In the genomic region with DNA sequence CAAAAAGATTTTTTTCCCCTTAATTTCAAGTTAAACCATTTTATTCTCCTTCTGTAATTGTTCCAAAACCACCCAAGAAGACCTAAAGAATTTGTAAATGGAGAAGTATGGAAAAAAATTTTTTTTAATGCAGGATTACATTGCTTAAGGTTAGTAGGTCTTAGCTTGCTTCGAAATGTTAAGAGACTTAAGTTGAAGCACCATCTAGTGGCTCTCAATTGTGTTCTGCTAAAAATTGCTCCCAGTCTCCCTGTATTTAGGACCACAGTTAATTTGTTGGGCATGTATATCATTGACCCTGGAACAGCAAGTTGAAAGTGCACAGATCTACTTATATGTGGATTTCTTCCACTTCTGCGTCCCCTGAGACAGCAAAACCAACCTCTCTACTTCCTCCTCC, we compare ENCODE assay signal across 8 cellular contexts.
DNase-seq lines count a peak whose midpoint lies in the region; ATAC-seq and TF ChIP-seq lines count a peak whose summit lies in the region.

No MANE protein-coding gene starts in this region.

- H3K4me3 Mint-ChIP-seq in nephron progenitor cell = no peak overlapping the region

- no peak for ATAC-seq in HG02678 (IDR thresholded peaks at IDR 0.05; ENCODE audit: unreplicated experiment)

- no peak overlapping the region for H3K4me3 ChIP-seq in LNCaP clone FGC (ENCODE audit: low read depth, low read length)
- no peak overlapping the region for H3K4me3 ChIP-seq in cardiac fibroblast (replicated peaks in 1 of 2; ENCODE audit: low read depth in 2 of 2, low read length in 2 of 2)

- H3K27me3 Mint-ChIP-seq in nephron progenitor cell (ENCODE audit: low read depth, poor library complexity) = no peaks in the 10 kb centered on the region

- H3K4me1 Mint-ChIP-seq in nephron progenitor cell = peaks cover 24% of the 10 kb centered on the region

- intact Hi-C loops in posterior cingulate gyrus (cut with DNase I) = no loop called here

- H3K27ac Mint-ChIP-seq in nephron progenitor cell = no peak overlapping the region

- peaks cover 7% of the 10 kb centered on the region for H3K9me3 Mint-ChIP-seq in nephron progenitor cell

- DNase-seq in DMS 273 (lab: John Stamatoyannopoulos, UW; ENCODE audit: unreplicated experiment) (peak; percentile 56), LNCaP clone FGC (ENCODE audit: low read depth) (no peak), cardiac fibroblast (ENCODE audit: low read depth in 2 of 2) (peak; percentile 92 to 93), midbrain (lab: John Stamatoyannopoulos, UW) (peak; percentile 29), posterior cingulate gyrus (no peak), nephron progenitor cell (no peak)
- DNase-seq in activated CD8-positive, alpha-beta memory T cell treated with anti-CD3 and anti-CD28 coated beads for 24 hours = no peak

- TF ChIP-seq CTCF in LNCaP clone FGC (IDR thresholded peaks at IDR 0.05; ENCODE audit: control insufficient read depth, extremely low read depth, insufficient read depth) (peak; percentile 57), cardiac fibroblast (IDR thresholded peaks at IDR 0.05; ENCODE audit: low read depth, low read length) (peak; percentile 52), nephron progenitor cell (IDR thresholded peaks at IDR 0.05) (no peak)

- H3K36me3 Mint-ChIP-seq in nephron progenitor cell (ENCODE audit: low read depth) = no peaks in the 10 kb centered on the region

Comparison
In these comparisons a context has a peak if more than half of its experiments do, and no peak if none do; other contexts are left out.
1. DNase-seq: peak in DMS 273 (single experiment), cardiac fibroblast (2 of 2) and midbrain (single experiment); none in LNCaP clone FGC (single experiment), posterior cingulate gyrus (0 of 10), activated CD8-positive, alpha-beta memory T cell treated with anti-CD3 and anti-CD28 coated beads for 24 hours (single experiment) and nephron progenitor cell (single experiment).